ENCODE assay signal across 1 cellular context in genomic region chr22:31399211-31400022, GRCh38.
TF ChIP-seq lines count a peak whose summit lies in the region.

TSS of gene DRG1 (plus strand) at chr22:31399604. CDS start at chr22:31399684, 80 bp downstream.

TF ChIP-seq in HepG2, 621 proteins besides CTCF, POLR2A, EP300 and RAD21 (continued from another document and continues in another):
- TF ChIP-seq PRDM10 (CRISPR knock-in tag; IDR thresholded peaks at IDR 0.05; ENCODE audit: low read depth) (no peak), AKAP8 (CRISPR knock-in tag; IDR thresholded peaks at IDR 0.05) (no peak; the same call in 1 of the 2 replicates), REPIN1 (CRISPR knock-in tag; IDR thresholded peaks at IDR 0.05; ENCODE audit: borderline replicate concordance, low read depth) (peak; percentile 65), ZNF331 (CRISPR knock-in tag; IDR thresholded peaks at IDR 0.05) (no peak; the same call in 1 of the 2 replicates), GMEB1 (CRISPR knock-in tag; IDR thresholded peaks at IDR 0.05; ENCODE audit: borderline replicate concordance) (peak; percentile 93), NFYB (CRISPR knock-in tag; IDR thresholded peaks at IDR 0.05) (no peak), ZNF761 (CRISPR knock-in tag; conservative IDR thresholded peaks at IDR 0.05) (no peak), ZNF225 (CRISPR knock-in tag; IDR thresholded peaks at IDR 0.05) (peak; percentile 80; the same call in 1 of the 2 replicates), TCF7L2 (IDR thresholded peaks at IDR 0.05; ENCODE audit: low read depth, low read length) (no peak), ZNF776 (CRISPR knock-in tag; IDR thresholded peaks at IDR 0.05) (no peak), ZFP36 (IDR thresholded peaks at IDR 0.05; ENCODE audit: borderline replicate concordance, low read depth, low read length, partially characterized antibody) (no peak), CENPBD1 (CRISPR knock-in tag; IDR thresholded peaks at IDR 0.05; ENCODE audit: borderline replicate concordance, low read depth) (no peak), MLXIP (CRISPR knock-in tag; IDR thresholded peaks at IDR 0.05; ENCODE audit: borderline replicate concordance) (peak; percentile 81; the same call in 1 of the 2 replicates), ZNF580 (CRISPR knock-in tag; IDR thresholded peaks at IDR 0.05; ENCODE audit: borderline replicate concordance, low read depth) (peak; percentile 95; the same call in 1 of the 2 replicates), ZNF230 (CRISPR knock-in tag; IDR thresholded peaks at IDR 0.05) (0 out of 2 replicates have a peak, but pooled peaks have one; percentile 87), ZBTB43 (CRISPR knock-in tag; conservative IDR thresholded peaks at IDR 0.05) (peak; percentile 88), RNF2 (conservative IDR thresholded peaks at IDR 0.05; ENCODE audit: low read depth) (no peak), SMAD1 (CRISPR knock-in tag; IDR thresholded peaks at IDR 0.05; ENCODE audit: borderline replicate concordance, low read depth) (no peak), XRCC5 (optimal IDR thresholded peaks at IDR 0.05; ENCODE audit: low read length) (peak; percentile 56), FOXO1 (CRISPR knock-in tag; IDR thresholded peaks at IDR 0.05) (peak; percentile 58; the same call in 1 of the 2 replicates), ZNF543 (CRISPR knock-in tag; IDR thresholded peaks at IDR 0.05) (peak; percentile 74), NFYC (CRISPR knock-in tag; IDR thresholded peaks at IDR 0.05) (peak; percentile 33), ZNF569 (CRISPR knock-in tag; IDR thresholded peaks at IDR 0.05; ENCODE audit: borderline replicate concordance) (no peak), MTERF4 (CRISPR knock-in tag; IDR thresholded peaks at IDR 0.05) (no peak; the same call in 1 of the 2 replicates), RORA (CRISPR knock-in tag; IDR thresholded peaks at IDR 0.05) (no peak), FOXK2 (IDR thresholded peaks at IDR 0.05) (no peak), ZNF326 (CRISPR knock-in tag; IDR thresholded peaks at IDR 0.05; ENCODE audit: borderline replicate concordance) (no peak), PRDM4 (CRISPR knock-in tag; IDR thresholded peaks at IDR 0.05; ENCODE audit: borderline replicate concordance) (no peak), KDM1A (CRISPR knock-in tag; IDR thresholded peaks at IDR 0.05) (no peak), ZNF720 (CRISPR knock-in tag; IDR thresholded peaks at IDR 0.05) (no peak), ZNF460 (CRISPR knock-in tag; IDR thresholded peaks at IDR 0.05; ENCODE audit: borderline replicate concordance) (no peak; the same call in 1 of the 2 replicates), NPAS2 (CRISPR knock-in tag; IDR thresholded peaks at IDR 0.05; ENCODE audit: borderline replicate concordance) (no peak), ZNF597 (CRISPR knock-in tag; IDR thresholded peaks at IDR 0.05) (0 out of 2 replicates have a peak, but pooled peaks have one; percentile 9), ZNF24 (IDR thresholded peaks at IDR 0.05) (no peak), RFXANK (CRISPR knock-in tag; IDR thresholded peaks at IDR 0.05) (peak; percentile 47; the same call in 1 of the 2 replicates), ZBTB49 (CRISPR knock-in tag; IDR thresholded peaks at IDR 0.05; ENCODE audit: borderline replicate concordance) (peak; percentile 80; the same call in 1 of the 2 replicates), ZNF567 (CRISPR knock-in tag; IDR thresholded peaks at IDR 0.05; ENCODE audit: borderline replicate concordance) (no peak), ZFP90 (CRISPR knock-in tag; IDR thresholded peaks at IDR 0.05; ENCODE audit: borderline replicate concordance) (peak; percentile 80), TCF7 (IDR thresholded peaks at IDR 0.05; ENCODE audit: low read depth) (no peak), ZNF207 (IDR thresholded peaks at IDR 0.05; ENCODE audit: borderline replicate concordance) (no peak), KLF16 (CRISPR knock-in tag; IDR thresholded peaks at IDR 0.05) (peak in 1 of 2 experiments; percentile 77; a peak in 2 of 4 replicates), DRAP1 (CRISPR knock-in tag; IDR thresholded peaks at IDR 0.05) (peak; percentile 76), TRIM24 (CRISPR knock-in tag; IDR thresholded peaks at IDR 0.05) (no peak), SIX4 (CRISPR knock-in tag; IDR thresholded peaks at IDR 0.05) (0 out of 2 replicates have a peak, but pooled peaks have one; percentile 9), ZMYM2 (CRISPR knock-in tag; IDR thresholded peaks at IDR 0.05) (no peak), ZNF83 (CRISPR knock-in tag; IDR thresholded peaks at IDR 0.05; ENCODE audit: borderline replicate concordance) (no peak), ZNF883 (CRISPR knock-in tag; IDR thresholded peaks at IDR 0.05; ENCODE audit: not compliant biosample characterization) (peak; percentile 75), NR2F2 (IDR thresholded peaks at IDR 0.05; ENCODE audit: borderline replicate concordance, low read depth) (no peak), SAP130 (CRISPR knock-in tag; IDR thresholded peaks at IDR 0.05; ENCODE audit: low read depth) (peak; percentile 92)
